ENCODE assay signal across 2 cellular contexts in the genomic region with DNA sequence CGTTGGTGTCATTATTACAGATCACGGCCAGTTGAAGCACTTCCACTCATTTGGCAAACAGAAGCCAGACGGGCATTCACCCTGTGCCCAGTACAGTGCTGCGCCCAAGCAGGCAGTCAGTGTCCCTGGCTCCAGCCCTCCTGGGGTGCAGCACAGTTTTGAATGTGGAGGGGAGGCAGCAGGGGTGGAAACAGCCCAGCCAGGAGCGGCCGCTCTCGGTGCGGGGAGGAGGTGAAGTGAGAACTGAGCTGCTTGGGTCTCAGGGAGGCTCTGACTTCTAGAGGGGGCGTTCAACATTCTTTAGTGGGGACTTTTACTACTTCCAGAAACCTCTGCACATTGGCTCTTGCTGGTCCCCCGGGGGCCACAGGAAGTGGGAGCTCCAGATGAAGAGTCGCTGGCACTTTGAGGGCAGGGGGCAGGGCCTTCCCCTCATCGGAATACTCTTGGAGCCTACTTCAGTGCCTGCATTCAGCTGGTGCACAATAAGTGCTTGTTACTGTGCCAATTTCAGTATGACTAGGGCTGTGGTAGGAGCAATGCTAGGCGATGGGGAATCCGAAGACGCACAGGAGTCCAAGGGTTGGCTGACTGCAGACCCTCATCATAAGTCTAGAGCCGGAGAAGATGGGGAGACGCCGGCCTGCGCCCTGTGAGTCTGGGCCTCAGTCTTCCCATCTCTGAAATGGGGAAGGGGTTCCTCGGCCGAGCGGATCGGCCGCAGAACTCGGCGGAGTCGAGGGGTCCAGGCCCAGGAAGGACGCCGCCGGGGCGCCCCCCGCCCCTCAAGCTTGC.
TF ChIP-seq lines count a peak whose summit lies in the region.

No MANE protein-coding gene starts in this region.

TF ChIP-seq in HCT116, 20 proteins besides CTCF, POLR2A, EP300 and RAD21 (continued from another document):
- TF ChIP-seq, protein P1, sequence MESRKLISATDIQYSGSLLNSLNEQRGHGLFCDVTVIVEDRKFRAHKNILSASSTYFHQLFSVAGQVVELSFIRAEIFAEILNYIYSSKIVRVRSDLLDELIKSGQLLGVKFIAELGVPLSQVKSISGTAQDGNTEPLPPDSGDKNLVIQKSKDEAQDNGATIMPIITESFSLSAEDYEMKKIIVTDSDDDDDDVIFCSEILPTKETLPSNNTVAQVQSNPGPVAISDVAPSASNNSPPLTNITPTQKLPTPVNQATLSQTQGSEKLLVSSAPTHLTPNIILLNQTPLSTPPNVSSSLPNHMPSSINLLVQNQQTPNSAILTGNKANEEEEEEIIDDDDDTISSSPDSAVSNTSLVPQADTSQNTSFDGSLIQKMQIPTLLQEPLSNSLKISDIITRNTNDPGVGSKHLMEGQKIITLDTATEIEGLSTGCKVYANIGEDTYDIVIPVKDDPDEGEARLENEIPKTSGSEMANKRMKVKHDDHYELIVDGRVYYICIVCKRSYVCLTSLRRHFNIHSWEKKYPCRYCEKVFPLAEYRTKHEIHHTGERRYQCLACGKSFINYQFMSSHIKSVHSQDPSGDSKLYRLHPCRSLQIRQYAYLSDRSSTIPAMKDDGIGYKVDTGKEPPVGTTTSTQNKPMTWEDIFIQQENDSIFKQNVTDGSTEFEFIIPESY (IDR thresholded peaks at IDR 0.05; ENCODE audit: extremely low read depth, insufficient replicate concordance, low read length), result no peak

TF ChIP-seq in liver, 16 proteins besides CTCF, POLR2A, EP300 and RAD21 (continued from another document):
- no peak for TF ChIP-seq GABPA (IDR thresholded peaks at IDR 0.05 in 1 of 2, conservative IDR thresholded peaks at IDR 0.05 in 1 of 2)
